In genomic region chr7:96321670-96322372, GRCh38 we compare ENCODE assay signal across 8 cellular contexts. TPM values are rescaled to one million over a fixed set of nuclear protein-coding genes. Genes with fewer than 3 reads are reported as not detected.
DNase-seq lines count a peak whose midpoint lies in the region; ATAC-seq and TF ChIP-seq lines count a peak whose summit lies in the region.

TSS of gene SLC25A13 (minus strand) at chr7:96322098. CDS start at chr7:96321956, 142 bp downstream.

- CTCF ChIA-PET in activated CD8-positive, alpha-beta T cell treated with anti-CD3 and anti-CD28 coated beads, Interleukin-2, amount 10 ng/mL, durations not matched to agents 7 days and 5 days (lab: Charles Lee): no interaction called here

- POLR2A ChIA-PET in activated CD8-positive, alpha-beta T cell treated with anti-CD3 and anti-CD28 coated beads, Interleukin-2, amount 10 ng/mL, durations not matched to agents 7 days and 5 days (lab: Charles Lee): no interaction called here

- ATAC-seq in HG03457 (IDR thresholded peaks at IDR 0.05; ENCODE audit: unreplicated experiment): peak; percentile 67
- peak; percentile 83 for ATAC-seq in activated CD8-positive, alpha-beta T cell treated with anti-CD3 and anti-CD28 coated beads, Interleukin-2, amount 10 ng/mL, durations not matched to agents 7 days and 5 days

- no peak for TF ChIP-seq CTCF in C4-2B (conservative IDR thresholded peaks at IDR 0.05)

- no peaks in the 10 kb centered on the region for H3K36me3 Mint-ChIP-seq in activated CD8-positive, alpha-beta T cell treated with anti-CD3 and anti-CD28 coated beads, Interleukin-2, amount 10 ng/mL, durations not matched to agents 7 days and 5 days (ENCODE audit: low read depth)

- H3K27me3 Mint-ChIP-seq in activated CD8-positive, alpha-beta T cell treated with anti-CD3 and anti-CD28 coated beads, Interleukin-2, amount 10 ng/mL, durations not matched to agents 7 days and 5 days (ENCODE audit: low read depth): peaks cover 7% of the 10 kb centered on the region

- H3K27ac ChIP-seq in C4-2B: peak within 1 kb of the TSS; percentile 99

- peak within 1 kb of the TSS; percentile 81 for H3K27ac Mint-ChIP-seq in activated CD8-positive, alpha-beta T cell treated with anti-CD3 and anti-CD28 coated beads, Interleukin-2, amount 10 ng/mL, durations not matched to agents 7 days and 5 days

- peak within 1 kb of the TSS; percentile 85 for H3K4me3 Mint-ChIP-seq in activated CD8-positive, alpha-beta T cell treated with anti-CD3 and anti-CD28 coated beads, Interleukin-2, amount 10 ng/mL, durations not matched to agents 7 days and 5 days

- no peaks in the 10 kb centered on the region for H3K9me3 Mint-ChIP-seq in activated CD8-positive, alpha-beta T cell treated with anti-CD3 and anti-CD28 coated beads, Interleukin-2, amount 10 ng/mL, durations not matched to agents 7 days and 5 days (ENCODE audit: insufficient read depth)

- peaks cover 20% of the 10 kb centered on the region for H3K4me1 Mint-ChIP-seq in activated CD8-positive, alpha-beta T cell treated with anti-CD3 and anti-CD28 coated beads, Interleukin-2, amount 10 ng/mL, durations not matched to agents 7 days and 5 days (ENCODE audit: low read depth)

- DNase-seq in GM19240 (ENCODE audit: insufficient read length, low spot score): peak; percentile 67
- DNase-seq in NCI-H82 (lab: John Stamatoyannopoulos, UW): peak; percentile 90
- peak; percentile 66 for DNase-seq in activated CD8-positive, alpha-beta T cell treated with anti-CD3 and anti-CD28 coated beads, Interleukin-2, amount 10 ng/mL, durations not matched to agents 7 days and 5 days
- DNase-seq in effector CD4-positive, alpha-beta T cell: peak; percentile 37
- DNase-seq in lung microvascular endothelial cell (ENCODE audit: low read depth in 2 of 2): peak; percentile 89 to 90
- DNase-seq in stimulated activated CD8-positive, alpha-beta memory T cell treated with anti-CD3 and anti-CD28 coated beads, Interleukin-12 subunit alpha, Interleukin-12 subunit beta, amount 100 ng/mL, for 24 hours (ENCODE audit: extremely low read depth): peak; percentile 39

RNA-seq across cellular contexts. Expression of gene SLC25A13, which starts in this region (rescaled TPM):
- total RNA-seq in activated CD8-positive, alpha-beta T cell treated with anti-CD3 and anti-CD28 coated beads, Interleukin-2, amount 10 ng/mL, durations not matched to agents 7 days and 5 days: 10 to 100 TPM in 1 of 2 experiments, 1 to 10 TPM in 1; 8.9 to 12.0 TPM
- 23.2 and 31.2 TPM in 2 replicates for total RNA-seq in lung microvascular endothelial cell

Comparison
In these comparisons a context has a peak if more than half of its experiments do, and no peak if none do; other contexts are left out.
1. Peak in every context shown above with its lines: DNase-seq, ATAC-seq and H3K27ac ChIP-seq.
2. DNase-seq: peak in every context shown above with its lines; median percentile 90 in NCI-H82; 90 in lung microvascular endothelial cell; 67 in GM19240; 66 in activated CD8-positive, alpha-beta T cell treated with anti-CD3 and anti-CD28 coated beads, Interleukin-2, amount 10 ng/mL, durations not matched to agents 7 days and 5 days; 39 in stimulated activated CD8-positive, alpha-beta memory T cell treated with anti-CD3 and anti-CD28 coated beads, Interleukin-12 subunit alpha, Interleukin-12 subunit beta, amount 100 ng/mL, for 24 hours; 37 in effector CD4-positive, alpha-beta T cell.